In the genomic region with DNA sequence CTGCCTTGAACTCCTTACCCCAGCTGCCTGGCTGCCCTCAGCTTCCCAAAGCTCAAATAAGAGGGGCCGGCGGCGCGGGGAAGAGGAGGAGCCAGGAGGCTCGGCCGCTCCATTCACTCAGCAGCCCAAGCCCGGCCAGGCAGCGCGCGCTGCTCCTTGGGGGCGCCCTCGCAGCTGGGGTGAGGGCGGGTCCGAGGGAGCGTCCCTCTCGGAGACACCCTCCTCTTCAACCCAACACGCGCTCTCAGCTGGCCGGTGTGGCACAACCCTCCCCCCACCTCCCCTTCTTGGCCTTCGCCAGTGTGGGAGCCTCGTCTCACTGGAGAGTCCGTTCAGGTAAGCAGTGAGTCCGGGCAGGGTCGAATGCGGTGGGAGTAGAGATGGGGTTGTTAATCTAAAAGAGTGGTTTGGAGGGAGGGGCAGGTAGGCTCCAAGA, we compare ENCODE assay signal across 10 cellular contexts. TPM values are rescaled to one million over a fixed set of nuclear protein-coding genes. Genes with fewer than 3 reads are reported as not detected.
A peak's percentile ranks its signal among the peaks of the same experiment; 100 is the strongest.
DNase-seq lines count a peak whose midpoint lies in the region.
"Had no signal": no experiment of that assay in that cellular context is flagged by ENCODE, and none has a peak within 500 bp of the region (broad histone marks: within the 10 kb centered on the region; RNA-seq: fewer than 3 reads in every experiment).

A gene (minus strand): TSS at position 29 of the 436 bp plus-strand sequence.

- no peak within 1 kb of the TSS for H3K27ac ChIP-seq in urinary bladder (ENCODE audit: low read depth)

- no peak for DNase-seq in activated naive CD4-positive, alpha-beta T cell treated with anti-CD3 and anti-CD28 coated beads for 36 hours
- DNase-seq in activated naive CD4-positive, alpha-beta T cell treated with anti-CD3 and anti-CD28 coated beads, Interleukin-2, amount 50 U/mL, for 16 hours = no peak
- DNase-seq in activated T-helper 1 cell treated with anti-CD3 and anti-CD28 coated beads, Interleukin-12 subunit alpha, Interleukin-12 subunit beta, Interleukin-2, Interleukin-4 antibody, amounts not matched to agents 30 ng/mL and 10 ng/mL and 1 ng/mL, durations not matched to agents 14 hours and 24 hours and 36 hours (ENCODE audit: low spot score) = no peak
- peak; percentile 76 for DNase-seq in islet precursor cell
- no peak for DNase-seq in HPDE6-E6E7 (ENCODE audit: extremely low spot score)
- DNase-seq in putamen (ENCODE audit: low spot score) = no peak
- DNase-seq in SHP77 treated with DMSO at 0.1 percent for 48 hours (lab: John Stamatoyannopoulos, UW) = no peak
- DNase-seq: NCI-H2081; stimulated activated CD4-positive, alpha-beta T cell treated with anti-CD3 and anti-CD28 coated beads, Interleukin-2, amount 100 ng/mL, for 48 hours had no signal

- no peaks in the 10 kb centered on the region for H3K9me3 Mint-ChIP-seq in activated naive CD4-positive, alpha-beta T cell treated with anti-CD3 and anti-CD28 coated beads for 36 hours
- no peaks in the 10 kb centered on the region for H3K9me3 Mint-ChIP-seq in activated T-helper 1 cell treated with anti-CD3 and anti-CD28 coated beads, Interleukin-12 subunit alpha, Interleukin-12 subunit beta, Interleukin-2, Interleukin-4 antibody, amounts not matched to agents 30 ng/mL and 10 ng/mL and 1 ng/mL, durations not matched to agents 14 hours and 24 hours and 36 hours

- H3K36me3 Mint-ChIP-seq in activated naive CD4-positive, alpha-beta T cell treated with anti-CD3 and anti-CD28 coated beads for 36 hours (ENCODE audit: low read depth) = no peaks in the 10 kb centered on the region
- H3K36me3 Mint-ChIP-seq in activated T-helper 1 cell treated with anti-CD3 and anti-CD28 coated beads, Interleukin-12 subunit alpha, Interleukin-12 subunit beta, Interleukin-2, Interleukin-4 antibody, amounts not matched to agents 30 ng/mL and 10 ng/mL and 1 ng/mL, durations not matched to agents 14 hours and 24 hours and 36 hours (ENCODE audit: low read depth) = peaks cover 4% of the 10 kb centered on the region

- CTCF ChIA-PET in activated naive CD4-positive, alpha-beta T cell treated with anti-CD3 and anti-CD28 coated beads for 36 hours (lab: Charles Lee) = no interaction called here

- no peak within 1 kb of the TSS for H3K27ac Mint-ChIP-seq in activated naive CD4-positive, alpha-beta T cell treated with anti-CD3 and anti-CD28 coated beads for 36 hours
- peak within 1 kb of the TSS; percentile 61 for H3K27ac Mint-ChIP-seq in activated T-helper 1 cell treated with anti-CD3 and anti-CD28 coated beads, Interleukin-12 subunit alpha, Interleukin-12 subunit beta, Interleukin-2, Interleukin-4 antibody, amounts not matched to agents 30 ng/mL and 10 ng/mL and 1 ng/mL, durations not matched to agents 14 hours and 24 hours and 36 hours

- H3K36me3 ChIP-seq in urinary bladder (ENCODE audit: insufficient read depth) = no peaks in the 10 kb centered on the region

- H3K27me3 Mint-ChIP-seq in activated naive CD4-positive, alpha-beta T cell treated with anti-CD3 and anti-CD28 coated beads for 36 hours (ENCODE audit: low read depth) = peaks cover 75% of the 10 kb centered on the region
- H3K27me3 Mint-ChIP-seq in activated T-helper 1 cell treated with anti-CD3 and anti-CD28 coated beads, Interleukin-12 subunit alpha, Interleukin-12 subunit beta, Interleukin-2, Interleukin-4 antibody, amounts not matched to agents 30 ng/mL and 10 ng/mL and 1 ng/mL, durations not matched to agents 14 hours and 24 hours and 36 hours (ENCODE audit: insufficient read depth) = peaks cover 73% of the 10 kb centered on the region

- WGBS in urinary bladder = 2% methylated on average over 25 of the region's 25 CpGs

- peak within 1 kb of the TSS; percentile 20 for H3K4me3 ChIP-seq in urinary bladder (ENCODE audit: low read depth, low read length)

- peaks cover 43% of the 10 kb centered on the region for H3K4me1 Mint-ChIP-seq in activated naive CD4-positive, alpha-beta T cell treated with anti-CD3 and anti-CD28 coated beads for 36 hours (ENCODE audit: low read depth)
- peaks cover 5% of the 10 kb centered on the region for H3K4me1 Mint-ChIP-seq in activated T-helper 1 cell treated with anti-CD3 and anti-CD28 coated beads, Interleukin-12 subunit alpha, Interleukin-12 subunit beta, Interleukin-2, Interleukin-4 antibody, amounts not matched to agents 30 ng/mL and 10 ng/mL and 1 ng/mL, durations not matched to agents 14 hours and 24 hours and 36 hours (ENCODE audit: low read depth)

- H3K4me1 ChIP-seq in urinary bladder (ENCODE audit: insufficient read depth) = peaks cover 3% of the 10 kb centered on the region

- H3K4me3 Mint-ChIP-seq in activated naive CD4-positive, alpha-beta T cell treated with anti-CD3 and anti-CD28 coated beads for 36 hours = peak within 1 kb of the TSS; percentile 61
- H3K4me3 Mint-ChIP-seq in activated T-helper 1 cell treated with anti-CD3 and anti-CD28 coated beads, Interleukin-12 subunit alpha, Interleukin-12 subunit beta, Interleukin-2, Interleukin-4 antibody, amounts not matched to agents 30 ng/mL and 10 ng/mL and 1 ng/mL, durations not matched to agents 14 hours and 24 hours and 36 hours = no peak within 1 kb of the TSS

- intact Hi-C loops in activated naive CD4-positive, alpha-beta T cell treated with anti-CD3 and anti-CD28 coated beads for 36 hours (cut with micrococcal nuclease) = loop anchor here (5.0 to 10.0 kb wide), 2 partner anchors 359 to 618 kb away; a partner anchor contains a TSS
- intact Hi-C loops in activated T-helper 1 cell treated with anti-CD3 and anti-CD28 coated beads, Interleukin-12 subunit alpha, Interleukin-12 subunit beta, Interleukin-2, Interleukin-4 antibody, amounts not matched to agents 30 ng/mL and 10 ng/mL and 1 ng/mL, durations not matched to agents 14 hours and 24 hours and 36 hours (cut with micrococcal nuclease) = no loop called here

RNA-seq across cellular contexts. Expression of the gene that starts here (rescaled TPM):
- total RNA-seq in activated naive CD4-positive, alpha-beta T cell treated with anti-CD3 and anti-CD28 coated beads for 36 hours = not detected
- total RNA-seq in activated T-helper 1 cell treated with anti-CD3 and anti-CD28 coated beads, Interleukin-12 subunit alpha, Interleukin-12 subunit beta, Interleukin-2, Interleukin-4 antibody, amounts not matched to agents 30 ng/mL and 10 ng/mL and 1 ng/mL, durations not matched to agents 14 hours and 24 hours and 36 hours = not detected in 2 replicates
- 2.3 TPM for total RNA-seq in urinary bladder
- 0.05 TPM for polyA plus RNA-seq in urinary bladder
